In the genomic region with DNA sequence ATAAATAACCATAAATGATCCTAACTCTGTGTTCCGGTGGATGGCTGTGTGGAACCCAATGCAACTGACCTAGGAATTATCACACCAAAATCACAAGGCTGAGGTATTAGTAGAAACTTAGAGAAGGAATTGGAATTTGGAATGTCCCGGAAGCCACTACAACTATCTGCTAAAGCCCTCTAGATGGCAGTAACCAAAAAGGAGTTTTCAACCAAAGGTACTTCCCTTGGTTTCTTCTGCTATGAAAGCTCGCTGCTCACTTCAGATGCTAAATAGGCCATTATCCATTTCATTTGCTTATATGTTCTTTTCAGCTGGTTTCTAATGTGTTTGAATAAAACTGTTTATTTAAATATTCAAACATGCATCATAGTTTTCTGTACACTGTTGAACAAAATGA, we compare ENCODE assay signal across 8 cellular contexts.
DNase-seq lines count a peak whose midpoint lies in the region; ATAC-seq and TF ChIP-seq lines count a peak whose summit lies in the region.

No MANE protein-coding gene starts in this region.

- H3K79me1 ChIP-seq in neuronal stem cell (ENCODE audit: low read depth, low read length), result no peaks in the 10 kb centered on the region

- H2BK15ac ChIP-seq in neuronal stem cell (ENCODE audit: low read length), result no peak overlapping the region

- H2BK120ac ChIP-seq in neuronal stem cell (ENCODE audit: low read depth, low read length), result no peak overlapping the region

- H3K4me1 Mint-ChIP-seq in activated T-cell treated with anti-CD3 and anti-CD28 coated beads, Interleukin-2, amount 50 U/mL, for 24 hours (ENCODE audit: low read depth), result no peaks in the 10 kb centered on the region

- H2BK12ac ChIP-seq in neuronal stem cell (ENCODE audit: low read length), result no peak overlapping the region

- no peak overlapping the region for H3K4me3 ChIP-seq in neuronal stem cell (ENCODE audit: low read length in 2 of 2)

- H2AFZ ChIP-seq in neuronal stem cell (ENCODE audit: low read length), result no peak overlapping the region

- no peaks in the 10 kb centered on the region for H3K9me3 ChIP-seq in neuronal stem cell (replicated peaks in 1 of 2; ENCODE audit: control insufficient read depth in 2 of 2, insufficient read depth in 1 of 2, low read depth in 1 of 2, low read length in 2 of 2)

- peak; percentile 58 for DNase-seq in HEK293T (ENCODE audit: extremely low spot score)
- peak; percentile 62 for DNase-seq in NCI-H69 (lab: John Stamatoyannopoulos, UW)
- peak; percentile 35 for DNase-seq in cerebellum (ENCODE audit: low spot score)
- peak; percentile 18 for DNase-seq in neuronal stem cell (ENCODE audit: low spot score)
- no peak for DNase-seq in activated T-cell treated with anti-CD3 and anti-CD28 coated beads, Interleukin-2, amount 50 U/mL, for 24 hours
- no peak for DNase-seq in activated naive CD4-positive, alpha-beta T cell treated with anti-CD3 and anti-CD28 coated beads, Interleukin-2, amount 50 U/mL, for 72 hours (ENCODE audit: low spot score in 2 of 2)

- H3K27ac ChIP-seq in neuronal stem cell (replicated peaks; ENCODE audit: low read length), result no peak overlapping the region

- H2AK5ac ChIP-seq in neuronal stem cell (ENCODE audit: low read depth, low read length), result no peak overlapping the region

- CTCF ChIA-PET in HEK293T (lab: Yijun Ruan, JAX), result interaction anchor here (0.6 to 1.3 kb wide), 4 partner anchors 30 to 636 kb away, joined by 3 to 9 read pairs (median 3); no protein-coding TSS in a partner anchor

- peaks cover 16% of the 10 kb centered on the region for H3K9me3 Mint-ChIP-seq in activated T-cell treated with anti-CD3 and anti-CD28 coated beads, Interleukin-2, amount 50 U/mL, for 24 hours
- H3K9me3 Mint-ChIP-seq in activated naive CD4-positive, alpha-beta T cell treated with anti-CD3 and anti-CD28 coated beads, Interleukin-2, amount 50 U/mL, for 72 hours, result peaks cover 8 to 12% of the 10 kb centered on the region in 2 donors

- H3K4me3 Mint-ChIP-seq in activated T-cell treated with anti-CD3 and anti-CD28 coated beads, Interleukin-2, amount 50 U/mL, for 24 hours, result no peak overlapping the region

- no peaks in the 10 kb centered on the region for H3K4me1 ChIP-seq in neuronal stem cell (ENCODE audit: control insufficient read depth in 2 of 2, insufficient read depth in 1 of 2, low read depth in 1 of 2, low read length in 2 of 2)

- no peaks in the 10 kb centered on the region for H3K27me3 Mint-ChIP-seq in activated T-cell treated with anti-CD3 and anti-CD28 coated beads, Interleukin-2, amount 50 U/mL, for 24 hours

- no peak overlapping the region for H3K27ac Mint-ChIP-seq in activated T-cell treated with anti-CD3 and anti-CD28 coated beads, Interleukin-2, amount 50 U/mL, for 24 hours
- H3K27ac Mint-ChIP-seq in activated naive CD4-positive, alpha-beta T cell treated with anti-CD3 and anti-CD28 coated beads, Interleukin-2, amount 50 U/mL, for 72 hours, result no peak overlapping the region

- H3K9ac ChIP-seq in neuronal stem cell (ENCODE audit: low read depth, low read length, poor library complexity), result no peak overlapping the region

- no peaks in the 10 kb centered on the region for H3K27me3 ChIP-seq in neuronal stem cell (ENCODE audit: control insufficient read depth in 3 of 3, insufficient read depth in 3 of 3, low read depth in 1 of 3, low read length in 3 of 3)

- POLR2A ChIA-PET in HEK293T (lab: Yijun Ruan, JAX), result no interaction called here

- H2BK5ac ChIP-seq in neuronal stem cell (ENCODE audit: low read length), result no peak overlapping the region

- H3K23ac ChIP-seq in neuronal stem cell (ENCODE audit: low read depth, low read length, poor library complexity), result no peak overlapping the region

- no peaks in the 10 kb centered on the region for H3K36me3 ChIP-seq in neuronal stem cell (replicated peaks in 1 of 2; ENCODE audit: control insufficient read depth in 2 of 2, insufficient read depth in 2 of 2, low read length in 2 of 2)

- H4K8ac ChIP-seq in neuronal stem cell (ENCODE audit: low read depth, low read length), result no peak overlapping the region

- no peak overlapping the region for H3K4ac ChIP-seq in neuronal stem cell (ENCODE audit: low read length)

- no peak overlapping the region for H4K91ac ChIP-seq in neuronal stem cell (ENCODE audit: low read depth, low read length, poor library complexity)

- no peaks in the 10 kb centered on the region for H3K36me3 Mint-ChIP-seq in activated T-cell treated with anti-CD3 and anti-CD28 coated beads, Interleukin-2, amount 50 U/mL, for 24 hours (ENCODE audit: low read depth)
- H3K36me3 Mint-ChIP-seq in activated naive CD4-positive, alpha-beta T cell treated with anti-CD3 and anti-CD28 coated beads, Interleukin-2, amount 50 U/mL, for 72 hours, result no peaks in the 10 kb centered on the region

- no CpG with 5 or more reads among the region's 3 CpGs for WGBS in neuronal stem cell (ENCODE audit: extremely low coverage in 2 of 2, insufficient read length in 2 of 2, insufficient replicate concordance in 1 of 2), 2 donors

- no peak overlapping the region for H3K4me2 ChIP-seq in neuronal stem cell (ENCODE audit: insufficient read depth, low read length, poor library complexity, severe bottlenecking)

- H3K14ac ChIP-seq in neuronal stem cell (ENCODE audit: low read length), result no peak overlapping the region

- ATAC-seq in HG02588 (IDR thresholded peaks at IDR 0.05; ENCODE audit: unreplicated experiment), result no peak
- no peak for ATAC-seq in GM18520 (IDR thresholded peaks at IDR 0.05; ENCODE audit: unreplicated experiment)
- ATAC-seq in activated naive CD4-positive, alpha-beta T cell treated with anti-CD3 and anti-CD28 coated beads, Interleukin-2, amount 50 U/mL, for 72 hours, result no peak

- no peak overlapping the region for H3K18ac ChIP-seq in neuronal stem cell (ENCODE audit: low read length)

TF ChIP-seq in HEK293T, 16 proteins besides CTCF, POLR2A, EP300 and RAD21:
- TF ChIP-seq, protein P1, sequence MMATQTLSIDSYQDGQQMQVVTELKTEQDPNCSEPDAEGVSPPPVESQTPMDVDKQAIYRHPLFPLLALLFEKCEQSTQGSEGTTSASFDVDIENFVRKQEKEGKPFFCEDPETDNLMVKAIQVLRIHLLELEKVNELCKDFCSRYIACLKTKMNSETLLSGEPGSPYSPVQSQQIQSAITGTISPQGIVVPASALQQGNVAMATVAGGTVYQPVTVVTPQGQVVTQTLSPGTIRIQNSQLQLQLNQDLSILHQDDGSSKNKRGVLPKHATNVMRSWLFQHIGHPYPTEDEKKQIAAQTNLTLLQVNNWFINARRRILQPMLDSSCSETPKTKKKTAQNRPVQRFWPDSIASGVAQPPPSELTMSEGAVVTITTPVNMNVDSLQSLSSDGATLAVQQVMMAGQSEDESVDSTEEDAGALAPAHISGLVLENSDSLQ (IDR thresholded peaks at IDR 0.05), result no peak
- no peak for TF ChIP-seq L3MBTL2 (conservative IDR thresholded peaks at IDR 0.05)
- no peak for TF ChIP-seq SUZ12 (IDR thresholded peaks at IDR 0.05)
- no peak for TF ChIP-seq CTBP1 (IDR thresholded peaks at IDR 0.05; ENCODE audit: borderline replicate concordance)
- no peak for TF ChIP-seq SP1 (IDR thresholded peaks at IDR 0.05)
- no peak for TF ChIP-seq FOXA1 (IDR thresholded peaks at IDR 0.05)
- no peak for TF ChIP-seq LEF1 (IDR thresholded peaks at IDR 0.05; ENCODE audit: borderline replicate concordance)
- no peak for TF ChIP-seq FOXK2 (IDR thresholded peaks at IDR 0.05)
- TF ChIP-seq FOXM1 (IDR thresholded peaks at IDR 0.05; ENCODE audit: borderline replicate concordance), result no peak
- no peak for TF ChIP-seq ZNF384 (IDR thresholded peaks at IDR 0.05)
- no peak for TF ChIP-seq TARDBP (IDR thresholded peaks at IDR 0.05)
- no peak for TF ChIP-seq NFRKB (IDR thresholded peaks at IDR 0.05)
- no peak for TF ChIP-seq BHLHE40 (IDR thresholded peaks at IDR 0.05; ENCODE audit: borderline replicate concordance)
- TF ChIP-seq HDGF (IDR thresholded peaks at IDR 0.05; ENCODE audit: borderline replicate concordance), result no peak
- no peak for TF ChIP-seq ELF4 (IDR thresholded peaks at IDR 0.05)
- no peak for TF ChIP-seq ARNT (IDR thresholded peaks at IDR 0.05)

Comparison
In these comparisons a context has a peak if more than half of its experiments do, and no peak if none do; other contexts are left out.
1. DNase-seq: peak in HEK293T (single experiment), NCI-H69 (single experiment), cerebellum (single experiment) and neuronal stem cell (single experiment); none in activated T-cell treated with anti-CD3 and anti-CD28 coated beads, Interleukin-2, amount 50 U/mL, for 24 hours (single experiment) and activated naive CD4-positive, alpha-beta T cell treated with anti-CD3 and anti-CD28 coated beads, Interleukin-2, amount 50 U/mL, for 72 hours (0 of 2).